In genomic region chr12:109807954-109808353, GRCh38 we compare ENCODE assay signal across 9 cellular contexts. TPM values are rescaled to one million over a fixed set of nuclear protein-coding genes. Genes with fewer than 3 reads are reported as not detected.
"Had no signal": no experiment of that assay in that cellular context is flagged by ENCODE, and none has a peak within 500 bp of the region (broad histone marks: within the 10 kb centered on the region; RNA-seq: fewer than 3 reads in every experiment).

No MANE protein-coding gene starts in this region.

- FAIRE-seq: G401.6, GM12878, GM12891, GM12892, GM18507, GM19239 had no signal

- DNase-seq: GDM1, GF-D8 had no signal

- H3K4me3 ChIP-seq: GM12878 had no signal

- ATAC-seq: GM12878 had no signal

RNA-seq across cellular contexts. Expression of gene TRPV4, which starts 25.2 kb away (rescaled TPM):
- total RNA-seq: G401, GM12878 had no signal
- polyA plus RNA-seq: GM12878 had no signal
